In the genomic region with DNA sequence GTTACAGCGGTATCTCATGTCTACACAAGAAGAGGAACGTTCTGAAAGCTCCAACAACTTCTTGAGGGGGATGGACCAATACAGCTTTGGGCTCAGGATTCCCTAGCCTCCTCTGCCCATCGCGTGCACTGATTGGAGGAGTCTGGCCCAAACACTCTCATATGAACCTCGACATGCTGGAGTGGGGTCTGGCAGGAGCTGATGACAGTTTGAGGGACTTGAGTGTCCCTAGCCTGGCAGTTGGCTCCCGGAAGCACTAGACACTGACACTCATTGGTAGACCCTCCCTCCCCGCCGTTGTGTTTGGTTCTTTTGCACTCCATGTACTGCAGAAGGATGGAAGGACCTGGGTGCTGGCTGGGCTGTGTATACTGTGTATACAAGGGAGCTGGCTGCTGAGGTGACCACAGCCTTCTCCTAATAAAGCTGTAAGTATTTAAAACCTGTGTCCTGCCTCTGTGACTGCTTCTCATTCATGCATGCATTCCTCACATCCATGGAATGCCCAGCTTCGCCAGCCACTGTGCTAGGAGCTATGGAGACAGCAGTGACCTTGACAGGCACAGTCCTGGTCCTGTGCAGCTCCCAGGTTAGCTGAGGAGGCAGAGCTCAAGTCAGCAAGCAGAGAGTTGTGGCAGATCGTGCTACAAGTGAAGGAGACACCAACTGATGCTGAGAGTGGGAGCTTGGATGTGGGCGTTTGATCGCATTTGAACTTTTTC, we compare ENCODE assay signal across 1 cellular context.
TF ChIP-seq lines count a peak whose summit lies in the region.

No MANE protein-coding gene starts in this region.

TF ChIP-seq in SK-N-SH treated with all-trans-retinoic acid at 6 μM for 48 hours, 23 proteins besides CTCF, POLR2A, EP300 and RAD21 (continued from another document):
- no peak for TF ChIP-seq POU6F1 (CRISPR knock-in tag; IDR thresholded peaks at IDR 0.05; ENCODE audit: borderline replicate concordance, low read depth)
- no peak for TF ChIP-seq ARNTL (CRISPR knock-in tag; IDR thresholded peaks at IDR 0.05; ENCODE audit: borderline replicate concordance, low read depth)
